Comparison of ENCODE assay signal across 8 cellular contexts in the genomic region with DNA sequence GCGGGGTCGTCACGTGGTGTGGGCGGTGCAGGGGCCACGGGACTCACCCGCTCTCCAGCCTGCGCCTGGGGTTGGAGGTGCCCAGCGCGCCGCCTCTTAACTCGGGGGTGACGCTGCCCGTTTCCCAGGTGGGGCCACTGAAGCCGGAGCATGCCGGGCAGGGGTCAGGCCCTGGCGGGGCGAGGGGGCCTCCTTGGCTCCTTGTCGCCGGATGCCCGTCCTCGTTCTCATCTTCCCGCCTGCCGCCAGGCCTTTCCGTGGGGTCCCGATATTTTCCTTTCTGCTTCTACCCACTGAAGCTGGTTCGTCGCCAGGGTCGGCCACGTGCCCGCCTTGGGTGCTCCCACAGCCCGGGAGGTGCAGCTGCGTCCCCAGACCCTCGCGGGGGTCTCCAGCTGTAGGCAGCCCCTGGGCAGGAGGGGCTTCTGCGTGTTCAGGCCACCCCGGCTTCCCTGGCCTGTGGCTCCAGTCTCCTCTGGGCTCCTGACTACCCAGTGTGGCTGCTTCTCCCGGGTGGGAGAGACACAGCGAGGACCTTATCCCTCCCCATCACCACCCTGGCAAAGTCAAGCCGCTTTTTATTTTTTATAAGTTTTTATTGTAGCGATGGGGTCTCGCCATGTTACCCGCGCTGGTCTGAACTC. TPM values are rescaled to one million over a fixed set of nuclear protein-coding genes. Genes with fewer than 3 reads are reported as not detected.
A peak's percentile ranks its signal among the peaks of the same experiment; 100 is the strongest.
DNase-seq lines count a peak whose midpoint lies in the region; ATAC-seq and TF ChIP-seq lines count a peak whose summit lies in the region.

No MANE protein-coding gene starts in this region.

- peaks cover 0 to 69% (median 48%) of the 10 kb centered on the region in 9 donors for H3K36me3 ChIP-seq in heart right ventricle
- H3K36me3 ChIP-seq in breast epithelium, result peaks cover 5% of the 10 kb centered on the region
- peaks cover 0 to 7% of the 10 kb centered on the region in 2 donors for H3K36me3 ChIP-seq in aorta (ENCODE audit: control insufficient read depth in 1 of 2, insufficient read depth in 2 of 2, low read length in 1 of 2)

- H3K4me1 ChIP-seq in heart right ventricle (peaks cover 36 to 60% (median 56%) of the 10 kb centered on the region in 9 donors), breast epithelium (peaks cover 27 to 42% of the 10 kb centered on the region in 2 donors), aorta (ENCODE audit: control insufficient read depth in 1 of 2, insufficient read depth in 2 of 2, low read length in 2 of 2) (no peaks in the 10 kb centered on the region)

- peak overlapping the region; percentile 73 for H3K4me3 Mint-ChIP-seq in mesothelial cell of epicardium

- H3K27me3 ChIP-seq in heart right ventricle (no peaks in the 10 kb centered on the region), breast epithelium (no peaks in the 10 kb centered on the region), aorta (ENCODE audit: control insufficient read depth in 1 of 2, insufficient read depth in 2 of 2, low read length in 1 of 2) (no peaks in the 10 kb centered on the region)

- H3K36me3 Mint-ChIP-seq in mesothelial cell of epicardium, result peaks cover 22% of the 10 kb centered on the region

- H3K9me3 ChIP-seq in heart right ventricle, result no peaks in the 10 kb centered on the region
- H3K9me3 ChIP-seq in breast epithelium, result no peaks in the 10 kb centered on the region
- H3K9me3 ChIP-seq in aorta (ENCODE audit: control insufficient read depth, low read length), result no peaks in the 10 kb centered on the region

- H3K4me3 ChIP-seq in heart right ventricle, result peak overlapping the region; percentile 42 to 91 (median 70)
- H3K4me3 ChIP-seq in breast epithelium, result peak overlapping the region; percentile 69 to 87 (median 79)
- peak overlapping the region; percentile 11 to 18 for H3K4me3 ChIP-seq in aorta (ENCODE audit: low read length in 2 of 2)

- no peaks in the 10 kb centered on the region for H3K27me3 Mint-ChIP-seq in mesothelial cell of epicardium (ENCODE audit: low read depth)

- peak overlapping the region; percentile 96 for H3K27ac Mint-ChIP-seq in mesothelial cell of epicardium

- H3K9me3 Mint-ChIP-seq in mesothelial cell of epicardium, result no peaks in the 10 kb centered on the region

- TF ChIP-seq POLR2A in breast epithelium (IDR thresholded peaks at IDR 0.05), result no peak

- TF ChIP-seq CTCF in heart right ventricle (IDR thresholded peaks at IDR 0.05) (no peak), breast epithelium (IDR thresholded peaks at IDR 0.05) (no peak), mesothelial cell of epicardium (IDR thresholded peaks at IDR 0.05; ENCODE audit: unreplicated experiment) (no peak)

- H3K27ac ChIP-seq in heart right ventricle, result peak overlapping the region; percentile 89 to 100 (median 98)
- peak overlapping the region; percentile 94 to 99 for H3K27ac ChIP-seq in breast epithelium
- peak overlapping the region in 1 of 2 donors; percentile 29 for H3K27ac ChIP-seq in aorta (ENCODE audit: low read depth in 1 of 2, low read length in 2 of 2)

- 10 to 12% methylated on average over 42 to 43 of the region's 43 CpGs for WGBS in heart right ventricle, 2 donors
- 11 to 12% methylated on average over 40 to 43 of the region's 43 CpGs for WGBS in aorta, 2 donors

- H3K4me1 Mint-ChIP-seq in mesothelial cell of epicardium, result peaks cover 39% of the 10 kb centered on the region

- DNase-seq in heart right ventricle, result no peak
- no peak for DNase-seq in Right ventricle myocardium inferior (ENCODE audit: missing footprints)
- DNase-seq in breast epithelium (ENCODE audit: low spot score in 2 of 2), result no peak
- no peak for DNase-seq in mesothelial cell of epicardium (ENCODE audit: low spot score in 2 of 2, unreplicated experiment in 2 of 2)
- DNase-seq in aorta, result no peak
- no peak for DNase-seq in NCI-H446 (lab: John Stamatoyannopoulos, UW)
- no peak for DNase-seq in NCI-H2029 (lab: John Stamatoyannopoulos, UW)

- intact Hi-C loops in heart right ventricle (cut with DNase I) (loop anchor here in 6 of 10 donors (5.0 to 10.0 kb wide), 6 partner anchors 106 to 236 kb away; a partner anchor contains a TSS), Right ventricle myocardium inferior (cut with DNase I) (loop anchor here (5.0 kb wide), 3 partner anchors 106 to 231 kb away; a partner anchor contains a TSS), breast epithelium (cut with DNase I; ENCODE audit: low total_unique reads) (loop anchor here (10.0 kb wide), 2 partner anchors 129 to 169 kb away; a partner anchor contains a TSS), aorta (cut with DNase I) (loop anchor here in 1 of 2 donors (2.0 to 10.0 kb wide), 3 partner anchors 81 to 229 kb away; a partner anchor contains a TSS)

- ATAC-seq in heart right ventricle (peak in 5 of 8 donors; percentile 1 to 73 (median 3)), Right ventricle myocardium inferior (no peak), aorta (ENCODE audit: low FRiP score) (no peak), HG02571 (IDR thresholded peaks at IDR 0.05; ENCODE audit: unreplicated experiment) (no peak)

RNA-seq across cellular contexts. Expression of a gene that starts 0.8 kb away (rescaled TPM):
- 10 to 100 TPM in 7 of 10 donors, 1 to 10 TPM in 3; 8.2 to 19.0 (median 12.7) TPM for total RNA-seq in heart right ventricle
- polyA plus RNA-seq in heart right ventricle, result 10 to 100 TPM; 40.2 to 70.2 TPM
- 13.1 TPM for total RNA-seq in Right ventricle myocardium inferior
- 10 to 100 TPM; 43.9 to 60.6 (median 53.1) TPM for total RNA-seq in breast epithelium
- total RNA-seq in mesothelial cell of epicardium, result 24.4 to 25.8 TPM (median 25.5 TPM) in 3 replicates
- 10 to 100 TPM; 21.9 to 23.3 TPM for total RNA-seq in aorta
- polyA plus RNA-seq in aorta, result 10 to 100 TPM; 43.8 to 68.8 TPM

RNA-seq across cellular contexts. Expression of a gene that starts 7.0 kb away (rescaled TPM):
- total RNA-seq in heart right ventricle (100 to 1,000 TPM; 227 to 356 (median 280) TPM), Right ventricle myocardium inferior (219 TPM), breast epithelium (100 to 1,000 TPM; 458 to 758 (median 656) TPM), mesothelial cell of epicardium (659 to 674 TPM (median 670 TPM) in 3 replicates), aorta (100 to 1,000 TPM; 391 to 397 TPM)
- polyA plus RNA-seq in heart right ventricle (100 to 1,000 TPM; 180 to 344 TPM), aorta (1,000 to 10,000 TPM in 1 of 2 donors, 100 to 1,000 TPM in 1; 252 to 1,634 TPM)

RNA-seq across cellular contexts. Expression of a gene that starts 9.6 kb away (rescaled TPM):
- total RNA-seq in heart right ventricle, result under 1 TPM in 1 of 10 donors, not detected in 9; 0.45 TPM
- under 1 TPM in 1 of 2 donors, not detected in 1; 0.04 TPM for polyA plus RNA-seq in heart right ventricle
- not detected for total RNA-seq in Right ventricle myocardium inferior
- total RNA-seq in breast epithelium, result under 1 TPM in 1 of 3 donors, not detected in 2; 0.66 TPM
- 13.1 to 15.0 TPM (median 14.0 TPM) in 3 replicates for total RNA-seq in mesothelial cell of epicardium
- total RNA-seq in aorta, result not detected
- 1 to 10 TPM in 1 of 2 donors, not detected in 1; 2.8 TPM for polyA plus RNA-seq in aorta

RNA-seq across cellular contexts. Expression of a gene that starts 27.7 kb away (rescaled TPM):
- total RNA-seq in heart right ventricle (100 to 1,000 TPM in 2 of 10 donors, 10 to 100 TPM in 8; 45.9 to 236 (median 68.5) TPM), Right ventricle myocardium inferior (62.8 TPM), breast epithelium (10 to 100 TPM; 13.8 to 28.5 (median 22.4) TPM), mesothelial cell of epicardium (168 to 177 TPM (median 172 TPM) in 3 replicates), aorta (100 to 1,000 TPM; 112 to 121 TPM)
- polyA plus RNA-seq in heart right ventricle (10 to 100 TPM; 22.7 to 48.6 TPM), aorta (10 to 100 TPM; 11.8 to 27.4 TPM)

RNA-seq across cellular contexts. Expression of a gene that starts 34.5 kb away (rescaled TPM):
- 100 to 1,000 TPM; 491 to 770 (median 553) TPM for total RNA-seq in heart right ventricle
- polyA plus RNA-seq in heart right ventricle, result 1,000 to 10,000 TPM in 1 of 2 donors, 100 to 1,000 TPM in 1; 821 to 2,879 TPM
- total RNA-seq in Right ventricle myocardium inferior, result 656 TPM
- total RNA-seq in breast epithelium, result 10 to 100 TPM; 47.6 to 64.9 (median 61.3) TPM
- total RNA-seq in mesothelial cell of epicardium, result 105 to 115 TPM (median 108 TPM) in 3 replicates
- 100 to 1,000 TPM in 1 of 2 donors, 10 to 100 TPM in 1; 92.8 to 102 TPM for total RNA-seq in aorta
- polyA plus RNA-seq in aorta, result 100 to 1,000 TPM; 131 to 164 TPM

Comparison
In these comparisons a context has a peak if more than half of its experiments do, and no peak if none do; other contexts are left out.
1. ATAC-seq: peak in heart right ventricle (5 of 8); none in Right ventricle myocardium inferior (single experiment), aorta (single experiment) and HG02571 (single experiment).
2. H3K4me3 ChIP-seq: peak in every context shown above with its lines; median percentile 79 in breast epithelium; 70 in heart right ventricle; 14 in aorta.